ENCODE assay signal across 22 cellular contexts in the genomic region with DNA sequence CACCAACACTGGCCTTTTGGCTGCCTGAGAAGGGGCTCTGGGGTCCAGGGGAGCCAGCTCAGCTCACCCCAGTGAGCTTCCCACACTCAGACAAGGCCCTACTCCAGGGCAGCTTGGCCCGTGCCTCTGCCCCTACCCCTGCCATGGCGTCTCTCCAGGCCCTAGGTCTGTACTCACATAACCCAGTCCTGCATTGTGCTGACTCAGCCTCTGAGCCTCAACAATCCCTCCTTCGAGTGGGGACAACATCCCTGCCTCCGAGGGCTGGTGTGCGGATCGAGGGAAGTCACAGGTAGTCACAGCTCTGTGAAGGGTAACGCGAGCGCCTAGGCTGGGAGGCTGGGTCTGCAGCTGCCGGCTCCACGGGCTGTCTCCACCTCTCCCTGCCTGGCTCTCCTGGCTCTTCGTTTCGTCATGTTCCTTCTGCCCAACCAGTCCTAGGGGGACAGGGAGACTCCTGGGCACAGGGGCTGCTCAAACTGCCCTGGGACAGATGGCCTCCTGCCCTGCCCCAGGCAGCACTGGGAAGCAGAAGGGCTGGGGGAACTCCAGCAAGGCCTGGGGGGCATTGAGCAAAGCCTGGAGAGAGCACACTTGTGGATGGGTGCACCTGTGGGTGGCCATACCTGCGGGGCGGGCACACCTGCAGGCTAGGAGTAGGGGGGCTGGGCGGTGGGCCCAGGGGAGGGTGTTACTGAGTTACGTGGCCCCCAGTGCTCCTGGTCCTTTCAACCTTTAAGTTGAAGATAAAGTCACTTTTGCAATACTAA.
DNase-seq lines count a peak whose midpoint lies in the region; ATAC-seq, FAIRE-seq and TF ChIP-seq lines count a peak whose summit lies in the region.
"Had no signal": no experiment of that assay in that cellular context is flagged by ENCODE, and none has a peak within 500 bp of the region (broad histone marks: within the 10 kb centered on the region; RNA-seq: fewer than 3 reads in every experiment).

No MANE protein-coding gene starts in this region.

- H4K20me1 ChIP-seq in H1 (replicated peaks in 1 of 2; ENCODE audit: control insufficient read depth in 1 of 2, insufficient read depth in 2 of 2, low read length in 2 of 2), result peaks cover 0 to 1% of the 10 kb centered on the region in 2 experiments

- H3K79me1 ChIP-seq in H1 (ENCODE audit: low read depth, low read length), result no peaks in the 10 kb centered on the region
- H3K79me1 ChIP-seq in neuronal stem cell (ENCODE audit: low read depth, low read length), result peaks cover 2% of the 10 kb centered on the region

- H3K4ac ChIP-seq in H1 (replicated peaks; ENCODE audit: insufficient read length, low read depth, low read length) (no peak overlapping the region), neuronal stem cell (ENCODE audit: low read length) (no peak overlapping the region)

- H3K4me3 ChIP-seq in H1 (ENCODE audit: extremely low read depth in 1 of 4, insufficient read depth in 2 of 4, low read depth in 3 of 4, low read length in 4 of 4) (no peak overlapping the region), neuronal stem cell (ENCODE audit: low read length in 2 of 2) (no peak overlapping the region), upper lobe of right lung (no peak overlapping the region)
- H3K4me3 ChIP-seq: BLaER1 treated with 17β-estradiol and CSF1 and Interleukin-3, amounts not matched to agents 10 nM and 100 nM; GM12878; GM23248 had no signal

- CTCF ChIA-PET in H1 (lab: Charles Lee; ENCODE audit: partially characterized antibody), result interaction anchor here (0.6 kb wide), 2 partner anchors 112 to 736 kb away, joined by 3 to 4 read pairs; no protein-coding TSS in a partner anchor

- intact Hi-C loops in upper lobe of right lung (cut with DNase I), result no loop called here

- no peaks in the 10 kb centered on the region for H3K27me3 Mint-ChIP-seq in stimulated activated naive CD8-positive, alpha-beta T cell treated with anti-CD3 and anti-CD28 coated beads, Interleukin-15, amount 100 ng/mL, for 72 hours
- no peaks in the 10 kb centered on the region for H3K27me3 Mint-ChIP-seq in activated T-helper 17 cell treated with anti-CD3 and anti-CD28 coated beads, Interleukin-2, amount 50 U/mL, for 72 hours
- H3K27me3 Mint-ChIP-seq: B cell had no signal

- no peak overlapping the region for H3K4me3 Mint-ChIP-seq in stimulated activated naive CD8-positive, alpha-beta T cell treated with anti-CD3 and anti-CD28 coated beads, Interleukin-15, amount 100 ng/mL, for 72 hours
- H3K4me3 Mint-ChIP-seq in activated T-helper 17 cell treated with anti-CD3 and anti-CD28 coated beads, Interleukin-2, amount 50 U/mL, for 72 hours, result no peak overlapping the region
- H3K4me3 Mint-ChIP-seq: B cell; CD8-positive, alpha-beta T cell; HFFc6 had no signal

- no peak overlapping the region for H2BK20ac ChIP-seq in H1 (ENCODE audit: low read length)

- H3K36me3 Mint-ChIP-seq in activated T-helper 17 cell treated with anti-CD3 and anti-CD28 coated beads, Interleukin-2, amount 50 U/mL, for 72 hours (ENCODE audit: low read depth), result no peaks in the 10 kb centered on the region
- H3K36me3 Mint-ChIP-seq: CD8-positive, alpha-beta T cell had no signal

- H2BK15ac ChIP-seq in H1 (ENCODE audit: low read length), result no peak overlapping the region
- H2BK15ac ChIP-seq in neuronal stem cell (ENCODE audit: low read length), result no peak overlapping the region

- WGBS in H1 (ENCODE audit: extremely low coverage in 1 of 2, insufficient coverage in 1 of 2, insufficient read length in 1 of 2, insufficient replicate concordance in 2 of 2, low coverage in 1 of 2, low lambda C conversion rate in 2 of 2, missing lambda C conversion rate in 1 of 2), 2 experiments, result 88% methylated on average over 17 of the region's 17 CpGs; no CpG with 5 or more reads in 1 of the 2 experiments
- no CpG with 5 or more reads among the region's 17 CpGs for WGBS in neuronal stem cell (ENCODE audit: extremely low coverage in 2 of 2, insufficient read length in 2 of 2, insufficient replicate concordance in 1 of 2), 2 donors

- H4K91ac ChIP-seq in H1 (replicated peaks; ENCODE audit: insufficient read length, low read length) (no peak overlapping the region), neuronal stem cell (ENCODE audit: low read depth, low read length, poor library complexity) (no peak overlapping the region)

- H3K36me3 ChIP-seq in H1 (ENCODE audit: control insufficient read depth in 2 of 4, insufficient read depth in 4 of 4, low read length in 3 of 4) (no peaks in the 10 kb centered on the region), neuronal stem cell (replicated peaks in 1 of 2; ENCODE audit: control insufficient read depth in 2 of 2, insufficient read depth in 2 of 2, low read length in 2 of 2) (peaks cover 0 to 3% of the 10 kb centered on the region in 2 donors), upper lobe of right lung (no peaks in the 10 kb centered on the region)

- H4K5ac ChIP-seq in H1 (ENCODE audit: insufficient read length, low read depth, low read length), result no peak overlapping the region

- H3K27ac Mint-ChIP-seq in stimulated activated naive CD8-positive, alpha-beta T cell treated with anti-CD3 and anti-CD28 coated beads, Interleukin-15, amount 100 ng/mL, for 72 hours, result no peak overlapping the region
- no peak overlapping the region for H3K27ac Mint-ChIP-seq in activated T-helper 17 cell treated with anti-CD3 and anti-CD28 coated beads, Interleukin-2, amount 50 U/mL, for 72 hours
- H3K27ac Mint-ChIP-seq: B cell; CD8-positive, alpha-beta T cell; HFFc6 had no signal

- H3K27ac ChIP-seq in H1 (ENCODE audit: low read depth, low read length) (no peak overlapping the region), neuronal stem cell (replicated peaks; ENCODE audit: low read length) (no peak overlapping the region), upper lobe of right lung (no peak overlapping the region)
- H3K27ac ChIP-seq: BLaER1 treated with 17β-estradiol and CSF1 and Interleukin-3, amounts not matched to agents 10 nM and 100 nM; GM23248 had no signal

- no peaks in the 10 kb centered on the region for H3K9me3 Mint-ChIP-seq in stimulated activated naive CD8-positive, alpha-beta T cell treated with anti-CD3 and anti-CD28 coated beads, Interleukin-15, amount 100 ng/mL, for 72 hours
- no peaks in the 10 kb centered on the region for H3K9me3 Mint-ChIP-seq in activated T-helper 17 cell treated with anti-CD3 and anti-CD28 coated beads, Interleukin-2, amount 50 U/mL, for 72 hours
- H3K9me3 Mint-ChIP-seq: CD8-positive, alpha-beta T cell had no signal

- no peak overlapping the region for H2BK12ac ChIP-seq in H1 (ENCODE audit: low read depth, low read length)
- H2BK12ac ChIP-seq in neuronal stem cell (ENCODE audit: low read length), result no peak overlapping the region

- no peak for TF ChIP-seq EP300 in H1 (IDR thresholded peaks at IDR 0.05; ENCODE audit: borderline replicate concordance in 1 of 2, low read depth in 2 of 2, low read length in 2 of 2)

- no peak overlapping the region for H3K56ac ChIP-seq in H1 (replicated peaks; ENCODE audit: insufficient read length, low read depth, low read length)

- TF ChIP-seq RAD21 in H1 (IDR thresholded peaks at IDR 0.05 in 1 of 2, conservative IDR thresholded peaks at IDR 0.05 in 1 of 2; ENCODE audit: low read depth in 2 of 2, low read length in 2 of 2), result no peak

- H2BK5ac ChIP-seq in H1 (ENCODE audit: low read depth, low read length), result no peak overlapping the region
- H2BK5ac ChIP-seq in neuronal stem cell (ENCODE audit: low read length), result peak overlapping the region; percentile 77

- no peak for DNase-seq in stimulated activated naive CD8-positive, alpha-beta T cell treated with anti-CD3 and anti-CD28 coated beads, Interleukin-15, amount 100 ng/mL, for 72 hours
- DNase-seq in stimulated activated naive CD8-positive, alpha-beta T cell treated with anti-CD3 and anti-CD28 coated beads, Interleukin-15, Interleukin-2, amounts not matched to agents 100 U/mL and 50 U/mL, for 24 hours, result no peak
- DNase-seq in H1 (ENCODE audit: low read depth in 1 of 2, low spot score in 2 of 2) (no peak), neuronal stem cell (ENCODE audit: low spot score) (no peak), upper lobe of right lung (no peak), LoVo (ENCODE audit: low spot score) (no peak), iPS-NIHi11 (ENCODE audit: low spot score) (no peak)
- DNase-seq: 8988T; Calu3; CD8-positive, alpha-beta T cell; DND-41; EL; GM23248; HFFc6 had no signal

- H2AFZ ChIP-seq in H1 (ENCODE audit: low read length) (no peak overlapping the region), neuronal stem cell (ENCODE audit: low read length) (no peak overlapping the region)
- H2AFZ ChIP-seq: GM23248 had no signal

- H3K23me2 ChIP-seq in H1 (ENCODE audit: low read depth, low read length), result no peaks in the 10 kb centered on the region

- ATAC-seq in stimulated activated naive CD8-positive, alpha-beta T cell treated with anti-CD3 and anti-CD28 coated beads, Interleukin-15, amount 100 ng/mL, for 72 hours, result peak; percentile 30
- no peak for ATAC-seq in stimulated activated naive CD8-positive, alpha-beta T cell treated with anti-CD3 and anti-CD28 coated beads, Interleukin-15, Interleukin-2, amounts not matched to agents 100 U/mL and 50 U/mL, for 24 hours
- ATAC-seq in upper lobe of right lung, result peak; percentile 6
- ATAC-seq in activated T-helper 17 cell treated with anti-CD3 and anti-CD28 coated beads, Interleukin-2, amount 50 U/mL, for 72 hours (replicated peaks), result no peak
- ATAC-seq: CD8-positive, alpha-beta T cell; GM12878; HCT116 had no signal

- H3K9me3 ChIP-seq in H1 (ENCODE audit: insufficient read depth in 2 of 2, low read depth in 1 of 2, low read length in 1 of 2), result peaks cover 10 to 12% of the 10 kb centered on the region in 2 experiments
- H3K9me3 ChIP-seq in neuronal stem cell (replicated peaks in 1 of 2; ENCODE audit: control insufficient read depth in 2 of 2, insufficient read depth in 1 of 2, low read depth in 1 of 2, low read length in 2 of 2), result peaks cover 14% of the 10 kb centered on the region in 2 donors
- no peaks in the 10 kb centered on the region for H3K9me3 ChIP-seq in upper lobe of right lung

- H2BK120ac ChIP-seq in H1 (replicated peaks; ENCODE audit: low read depth, low read length) (no peak overlapping the region), neuronal stem cell (ENCODE audit: low read depth, low read length) (no peak overlapping the region)

- no peak overlapping the region for H2AK5ac ChIP-seq in H1 (ENCODE audit: low read depth, low read length)
- H2AK5ac ChIP-seq in neuronal stem cell (ENCODE audit: low read depth, low read length), result no peak overlapping the region

- H3K27me3 ChIP-seq in H1 (replicated peaks in 1 of 4; ENCODE audit: control insufficient read depth in 3 of 4, extremely low read depth in 1 of 4, insufficient read depth in 3 of 4, low read length in 3 of 4) (no peaks in the 10 kb centered on the region), neuronal stem cell (ENCODE audit: control insufficient read depth in 3 of 3, insufficient read depth in 3 of 3, low read depth in 1 of 3, low read length in 3 of 3) (no peaks in the 10 kb centered on the region), upper lobe of right lung (no peaks in the 10 kb centered on the region)
- H3K27me3 ChIP-seq: BLaER1 treated with 17β-estradiol and CSF1 and Interleukin-3, amounts not matched to agents 10 nM and 100 nM had no signal

- TF ChIP-seq POLR2A in H1 (IDR thresholded peaks at IDR 0.05; ENCODE audit: control extremely low read depth in 1 of 2, low read depth in 2 of 2, low read length in 2 of 2), result no peak

- H3K79me2 ChIP-seq in H1 (ENCODE audit: control insufficient read depth in 1 of 2, insufficient read depth in 2 of 2, low read length in 2 of 2), result no peaks in the 10 kb centered on the region

- POLR2A ChIA-PET in H1 (lab: Charles Lee; ENCODE audit: partially characterized antibody), result no interaction called here

- H3K14ac ChIP-seq in H1 (ENCODE audit: insufficient read length) (no peak overlapping the region), neuronal stem cell (ENCODE audit: low read length) (no peak overlapping the region)

- H3K4me2 ChIP-seq in H1 (ENCODE audit: insufficient read depth in 1 of 2, low read depth in 2 of 2, low read length in 2 of 2) (no peak overlapping the region), neuronal stem cell (ENCODE audit: insufficient read depth, low read length, poor library complexity, severe bottlenecking) (no peak overlapping the region)
- H3K4me2 ChIP-seq: BLaER1 treated with 17β-estradiol and CSF1 and Interleukin-3, amounts not matched to agents 10 nM and 100 nM had no signal

- no peak overlapping the region for H3K23ac ChIP-seq in H1 (ENCODE audit: insufficient read length)
- H3K23ac ChIP-seq in neuronal stem cell (ENCODE audit: low read depth, low read length, poor library complexity), result peak overlapping the region; percentile 73

- TF ChIP-seq CTCF in H1 (IDR thresholded peaks at IDR 0.05; ENCODE audit: control extremely low read depth in 1 of 3, insufficient read depth in 1 of 3, low read depth in 1 of 3, low read length in 3 of 3) (no peak), upper lobe of right lung (IDR thresholded peaks at IDR 0.05) (no peak)

- FAIRE-seq in H1 (lab: Jason Lieb, UNC), result no peak
- FAIRE-seq: GM12878, GM18507, H54, HTR-8/SVneo had no signal

- H4K8ac ChIP-seq in H1 (ENCODE audit: extremely low read depth, insufficient read depth, low read length), result 0 out of 2 replicates have a peak overlapping the region, but pooled peaks have one; percentile 14
- H4K8ac ChIP-seq in neuronal stem cell (ENCODE audit: low read depth, low read length), result no peak overlapping the region

- H3K9ac ChIP-seq in H1 (replicated peaks in 1 of 4; ENCODE audit: extremely low read depth in 1 of 4, low read depth in 3 of 4, low read length in 3 of 4) (no peak overlapping the region), neuronal stem cell (ENCODE audit: low read depth, low read length, poor library complexity) (no peak overlapping the region)
- H3K9ac ChIP-seq: BLaER1 treated with 17β-estradiol and CSF1 and Interleukin-3, amounts not matched to agents 10 nM and 100 nM; GM23248 had no signal

- H3K18ac ChIP-seq in H1 (ENCODE audit: extremely low read depth, low read length), result no peak overlapping the region
- peak overlapping the region; percentile 13 for H3K18ac ChIP-seq in neuronal stem cell (ENCODE audit: low read length)

- H3K4me1 ChIP-seq in H1 (replicated peaks in 1 of 4; ENCODE audit: control insufficient read depth in 3 of 4, insufficient read depth in 4 of 4, low read length in 3 of 4), result no peaks in the 10 kb centered on the region
- no peaks in the 10 kb centered on the region for H3K4me1 ChIP-seq in neuronal stem cell (ENCODE audit: control insufficient read depth in 2 of 2, insufficient read depth in 1 of 2, low read depth in 1 of 2, low read length in 2 of 2)
- H3K4me1 ChIP-seq in upper lobe of right lung, result peaks cover 3% of the 10 kb centered on the region

- peaks cover 5% of the 10 kb centered on the region for H3K4me1 Mint-ChIP-seq in stimulated activated naive CD8-positive, alpha-beta T cell treated with anti-CD3 and anti-CD28 coated beads, Interleukin-15, amount 100 ng/mL, for 72 hours
- no peaks in the 10 kb centered on the region for H3K4me1 Mint-ChIP-seq in activated T-helper 17 cell treated with anti-CD3 and anti-CD28 coated beads, Interleukin-2, amount 50 U/mL, for 72 hours
- H3K4me1 Mint-ChIP-seq: B cell had no signal

Comparison
In these comparisons a context has a peak if more than half of its experiments do, and no peak if none do; other contexts are left out.
1. ATAC-seq: peak in stimulated activated naive CD8-positive, alpha-beta T cell treated with anti-CD3 and anti-CD28 coated beads, Interleukin-15, amount 100 ng/mL, for 72 hours (single experiment) and upper lobe of right lung (single experiment); none in stimulated activated naive CD8-positive, alpha-beta T cell treated with anti-CD3 and anti-CD28 coated beads, Interleukin-15, Interleukin-2, amounts not matched to agents 100 U/mL and 50 U/mL, for 24 hours (single experiment) and activated T-helper 17 cell treated with anti-CD3 and anti-CD28 coated beads, Interleukin-2, amount 50 U/mL, for 72 hours (single experiment).